Comparison of ENCODE assay signal across 1 cellular context in genomic region chr17:47280072-47280811, GRCh38.
TF ChIP-seq lines count a peak whose summit lies in the region.

No MANE protein-coding gene starts in this region.

TF ChIP-seq in SK-N-SH, 30 proteins besides CTCF, POLR2A, EP300 and RAD21 (continued from another document):
- TF ChIP-seq, protein P1, sequence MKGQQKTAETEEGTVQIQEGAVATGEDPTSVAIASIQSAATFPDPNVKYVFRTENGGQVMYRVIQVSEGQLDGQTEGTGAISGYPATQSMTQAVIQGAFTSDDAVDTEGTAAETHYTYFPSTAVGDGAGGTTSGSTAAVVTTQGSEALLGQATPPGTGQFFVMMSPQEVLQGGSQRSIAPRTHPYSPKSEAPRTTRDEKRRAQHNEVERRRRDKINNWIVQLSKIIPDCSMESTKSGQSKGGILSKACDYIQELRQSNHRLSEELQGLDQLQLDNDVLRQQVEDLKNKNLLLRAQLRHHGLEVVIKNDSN (IDR thresholded peaks at IDR 0.05; ENCODE audit: borderline replicate concordance, low read depth), result no peak
- TF ChIP-seq FOXJ3 (CRISPR knock-in tag; IDR thresholded peaks at IDR 0.05) (no peak), ZBTB33 (IDR thresholded peaks at IDR 0.05; ENCODE audit: borderline replicate concordance, low read depth) (no peak)
- TF ChIP-seq, protein P2, sequence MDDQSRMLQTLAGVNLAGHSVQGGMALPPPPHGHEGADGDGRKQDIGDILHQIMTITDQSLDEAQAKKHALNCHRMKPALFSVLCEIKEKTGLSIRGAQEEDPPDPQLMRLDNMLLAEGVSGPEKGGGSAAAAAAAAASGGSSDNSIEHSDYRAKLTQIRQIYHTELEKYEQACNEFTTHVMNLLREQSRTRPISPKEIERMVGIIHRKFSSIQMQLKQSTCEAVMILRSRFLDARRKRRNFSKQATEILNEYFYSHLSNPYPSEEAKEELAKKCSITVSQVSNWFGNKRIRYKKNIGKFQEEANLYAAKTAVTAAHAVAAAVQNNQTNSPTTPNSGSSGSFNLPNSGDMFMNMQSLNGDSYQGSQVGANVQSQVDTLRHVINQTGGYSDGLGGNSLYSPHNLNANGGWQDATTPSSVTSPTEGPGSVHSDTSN (IDR thresholded peaks at IDR 0.05), result no peak
